11 cellular contexts compared by ENCODE assay signal in genomic region chr20:49288784-49289696, GRCh38. TPM values are rescaled to one million over a fixed set of nuclear protein-coding genes. Genes with fewer than 3 reads are reported as not detected.
DNase-seq lines count a peak whose midpoint lies in the region; TF ChIP-seq lines count a peak whose summit lies in the region.
"Had no signal": no experiment of that assay in that cellular context is flagged by ENCODE, and none has a peak within 500 bp of the region (broad histone marks: within the 10 kb centered on the region; RNA-seq: fewer than 3 reads in every experiment).

No MANE protein-coding gene starts in this region.

- CTCF ChIA-PET in Calu3 (lab: Charles Lee): no interaction called here
- CTCF ChIA-PET in SK-N-SH (lab: Yijun Ruan, JAX): no interaction called here

- POLR2A ChIA-PET in SK-N-SH (lab: Yijun Ruan, JAX): interaction anchor here (1.0 kb wide), 1 partner anchor 11 kb away, joined by 3 read pairs; the partner anchor contains the start of gene ZNFX1

- H3K36me3 Mint-ChIP-seq in Calu3 (ENCODE audit: insufficient read depth, unreplicated experiment) (peaks cover 94% of the 10 kb centered on the region), H9 (ENCODE audit: insufficient read depth in 1 of 3, low read depth in 3 of 3) (peaks cover 52 to 83% (median 70%) of the 10 kb centered on the region in 3 experiments)

- peak; percentile 72 for DNase-seq in Calu3
- DNase-seq in H9: no peak
- DNase-seq in SK-N-SH: no peak
- DNase-seq in left kidney (ENCODE audit: low read depth, low spot score): peak; percentile 53
- DNase-seq in sigmoid colon: no peak
- no peak for DNase-seq in effector CD8-positive, alpha-beta T cell (lab: John Stamatoyannopoulos, UW)
- DNase-seq in osteoblast (ENCODE audit: insufficient read length, low spot score, missing footprints): no peak
- no peak for DNase-seq in C1 segment of cervical spinal cord (lab: John Stamatoyannopoulos, UW)
- DNase-seq: NCI-H1105 treated with DMSO at 0.1 percent for 48 hours, ovary had no signal

- no peak overlapping the region for H3K23ac ChIP-seq in H9 (ENCODE audit: insufficient read length, low read depth, low read length)

- H2BK20ac ChIP-seq in H9 (ENCODE audit: low read depth, low read length, poor library complexity, severe bottlenecking): no peak overlapping the region

- H3K4ac ChIP-seq in H9 (ENCODE audit: low read depth, low read length): no peak overlapping the region

- peak overlapping the region; percentile 56 for H3K27ac ChIP-seq in H9 (ENCODE audit: insufficient read length, low read depth, low read length)
- peak overlapping the region in 1 of 2 experiments; percentile 63; a peak in 3 of 4 replicates for H3K27ac ChIP-seq in SK-N-SH (ENCODE audit: low read depth in 2 of 2, low read length in 1 of 2)
- H3K27ac ChIP-seq in sigmoid colon: no peak overlapping the region
- no peak overlapping the region for H3K27ac ChIP-seq in osteoblast (ENCODE audit: low read depth, low read length)
- H3K27ac ChIP-seq: ovary, vagina had no signal

- no peak overlapping the region for H4K5ac ChIP-seq in H9 (ENCODE audit: insufficient read length, low read depth, low read length)

- H3K4me3 ChIP-seq in SK-N-SH (ENCODE audit: low read depth in 2 of 2, low read length in 1 of 2): no peak overlapping the region
- no peak overlapping the region for H3K4me3 ChIP-seq in sigmoid colon
- H3K4me3 ChIP-seq in osteoblast (ENCODE audit: insufficient read depth, low read length): no peak overlapping the region
- H3K4me3 ChIP-seq: ovary, vagina had no signal

- H3K9me3 ChIP-seq in H9 (ENCODE audit: control insufficient read depth, low read depth, low read length) (no peaks in the 10 kb centered on the region), SK-N-SH (no peaks in the 10 kb centered on the region), sigmoid colon (peaks cover 14 to 25% (median 15%) of the 10 kb centered on the region in 4 donors), osteoblast (ENCODE audit: low read depth, low read length) (peaks cover 13% of the 10 kb centered on the region)

- TF ChIP-seq EP300 in SK-N-SH (IDR thresholded peaks at IDR 0.05; ENCODE audit: borderline replicate concordance in 1 of 2, low read depth in 1 of 2, low read length in 1 of 2) (no peak), sigmoid colon (IDR thresholded peaks at IDR 0.05) (no peak)

- H3K4me1 ChIP-seq in H9 (ENCODE audit: insufficient read depth, low read length) (no peaks in the 10 kb centered on the region), SK-N-SH (ENCODE audit: control insufficient read depth in 1 of 2, insufficient read depth in 2 of 2, low read depth in 1 of 2, low read length in 1 of 2) (peaks cover 2 to 8% of the 10 kb centered on the region in 2 experiments; a peak in 2 of 4 replicates), sigmoid colon (peaks cover 0 to 4% (median 0%) of the 10 kb centered on the region in 4 donors), osteoblast (ENCODE audit: insufficient read depth, low read length) (peaks cover 32% of the 10 kb centered on the region)

- no peak overlapping the region for H4K8ac ChIP-seq in H9 (replicated peaks; ENCODE audit: insufficient read length, low read depth, low read length)

- no peaks in the 10 kb centered on the region for H3K79me1 ChIP-seq in H9 (ENCODE audit: insufficient read depth, low read depth, low read length, poor library complexity, severe bottlenecking)

- H3K9me3 Mint-ChIP-seq in Calu3 (ENCODE audit: low read depth, unreplicated experiment): peaks cover 30% of the 10 kb centered on the region
- H3K9me3 Mint-ChIP-seq in H9: peaks cover 0 to 9% of the 10 kb centered on the region in 2 experiments; a peak in 2 of 5 replicates

- H3K27ac Mint-ChIP-seq in Calu3 (ENCODE audit: unreplicated experiment) (peak overlapping the region; percentile 95), H9 (peak overlapping the region; percentile 62 to 92 (median 66))

- H2AFZ ChIP-seq in H9 (ENCODE audit: low read length): no peak overlapping the region
- H2AFZ ChIP-seq in SK-N-SH (ENCODE audit: low read depth): no peak overlapping the region
- no peak overlapping the region for H2AFZ ChIP-seq in osteoblast (ENCODE audit: low read length)

- H3K4me1 Mint-ChIP-seq in Calu3 (ENCODE audit: low read depth, unreplicated experiment) (peaks cover 74% of the 10 kb centered on the region), H9 (peaks cover 54 to 68% of the 10 kb centered on the region in 2 experiments)

- H3K27me3 Mint-ChIP-seq in Calu3 (ENCODE audit: unreplicated experiment): peaks cover 17% of the 10 kb centered on the region
- H3K27me3 Mint-ChIP-seq in H9 (ENCODE audit: low read depth): peaks cover 2% of the 10 kb centered on the region; the same call in 1 of the 2 replicates

- H4K91ac ChIP-seq in H9 (ENCODE audit: insufficient read length, low read depth, low read length): no peak overlapping the region

- TF ChIP-seq CTCF in Calu3 (IDR thresholded peaks at IDR 0.05; ENCODE audit: unreplicated experiment) (no peak), H9 (conservative IDR thresholded peaks at IDR 0.05) (no peak), SK-N-SH (IDR thresholded peaks at IDR 0.05) (no peak), sigmoid colon (IDR thresholded peaks at IDR 0.05) (no peak), osteoblast (IDR thresholded peaks at IDR 0.05; ENCODE audit: extremely low read depth, low read depth, low read length) (no peak)

- H3K56ac ChIP-seq in H9 (ENCODE audit: insufficient read length, low read depth, low read length): no peak overlapping the region

- no peak overlapping the region for H2BK5ac ChIP-seq in H9 (ENCODE audit: insufficient read length, low read length)

- no peaks in the 10 kb centered on the region for H3K23me2 ChIP-seq in H9 (ENCODE audit: insufficient read length, low read depth, low read length, poor library complexity, severe bottlenecking)

- no peak for TF ChIP-seq RAD21 in SK-N-SH (IDR thresholded peaks at IDR 0.05; ENCODE audit: low read length)

- H3T11ph ChIP-seq in H9 (ENCODE audit: low read length): no peak overlapping the region

- H3K36me3 ChIP-seq in SK-N-SH (replicated peaks in 1 of 2; ENCODE audit: control insufficient read depth in 1 of 2, insufficient read depth in 2 of 2, low read length in 1 of 2) (peaks cover 72 to 75% of the 10 kb centered on the region in 2 experiments), sigmoid colon (peaks cover 47 to 84% (median 70%) of the 10 kb centered on the region in 4 donors), osteoblast (ENCODE audit: insufficient read depth, low read length) (peaks cover 74% of the 10 kb centered on the region)
- H3K36me3 ChIP-seq: ovary had no signal

- no peak overlapping the region for H3K14ac ChIP-seq in H9 (ENCODE audit: insufficient read depth, low read length)

- peaks cover 94% of the 10 kb centered on the region for H3F3A ChIP-seq in SK-N-SH (replicated peaks; ENCODE audit: insufficient read depth)

- H2AK5ac ChIP-seq in H9 (ENCODE audit: insufficient read length, low read length): no peak overlapping the region

- H2BK15ac ChIP-seq in H9 (ENCODE audit: low read depth, low read length): no peak overlapping the region

- no CpG with 5 or more reads among the region's 10 CpGs for WGBS in H9 (ENCODE audit: extremely low coverage, insufficient read length, low lambda C conversion rate)
- 97% methylated on average over 10 of the region's 10 CpGs for WGBS in SK-N-SH (ENCODE audit: low lambda C conversion rate)
- WGBS in sigmoid colon, 2 donors: 68 to 86% methylated on average over 10 of the region's 10 CpGs

- H3K27me3 ChIP-seq in H9 (ENCODE audit: insufficient read depth, low read length): no peaks in the 10 kb centered on the region
- no peaks in the 10 kb centered on the region for H3K27me3 ChIP-seq in SK-N-SH (ENCODE audit: insufficient read depth)
- H3K27me3 ChIP-seq in sigmoid colon: no peaks in the 10 kb centered on the region
- no peaks in the 10 kb centered on the region for H3K27me3 ChIP-seq in osteoblast (ENCODE audit: insufficient read depth, low read length)
- H3K27me3 ChIP-seq: ovary, vagina had no signal

- H3K4me3 Mint-ChIP-seq in Calu3 (ENCODE audit: low read depth, unreplicated experiment) (peak overlapping the region; percentile 38), H9 (0 out of 5 replicates have a peak overlapping the region, but pooled peaks of 1 of the 2 experiments have one; percentile 8)

- H2BK12ac ChIP-seq in H9 (ENCODE audit: insufficient read length, low read depth, low read length): no peak overlapping the region

- H2BK120ac ChIP-seq in H9 (ENCODE audit: low read depth, low read length, poor library complexity, severe bottlenecking): no peak overlapping the region

- intact Hi-C loops in Calu3 (cut with micrococcal nuclease; ENCODE audit: unreplicated experiment) (no loop called here), sigmoid colon (cut with DNase I) (no loop called here)

- H3K9me2 ChIP-seq in SK-N-SH: no peaks in the 10 kb centered on the region

- H3K4me2 ChIP-seq in H9 (ENCODE audit: insufficient read depth, insufficient read length, low read length) (no peak overlapping the region), SK-N-SH (no peak overlapping the region), osteoblast (ENCODE audit: insufficient read depth, low read length) (no peak overlapping the region)

- BruUV-seq in Calu3 (replicated peaks; lab: Mats Ljungman, UMichigan): no TSS peak

- H4K20me1 ChIP-seq in H9 (ENCODE audit: control insufficient read depth, insufficient read depth, insufficient read length) (no peaks in the 10 kb centered on the region), SK-N-SH (ENCODE audit: insufficient read depth) (peaks cover 77% of the 10 kb centered on the region), osteoblast (ENCODE audit: insufficient read depth, low read length) (peaks cover 74% of the 10 kb centered on the region)

- H3K9ac ChIP-seq in H9 (ENCODE audit: extremely low read depth, insufficient read length, low read length) (no peak overlapping the region), SK-N-SH (no peak overlapping the region)

- H3K18ac ChIP-seq in H9 (ENCODE audit: insufficient read length, low read depth, low read length): no peak overlapping the region

- H3K79me2 ChIP-seq in H9 (ENCODE audit: insufficient read depth, low read length) (peaks cover 13% of the 10 kb centered on the region; the same call in 1 of the 2 replicates), SK-N-SH (ENCODE audit: insufficient read depth) (peaks cover 42% of the 10 kb centered on the region), osteoblast (ENCODE audit: insufficient read depth, low read length) (peaks cover 31% of the 10 kb centered on the region)

- TF ChIP-seq POLR2A in sigmoid colon (IDR thresholded peaks at IDR 0.05): no peak

TF ChIP-seq in SK-N-SH, 30 proteins besides CTCF, POLR2A, EP300 and RAD21:
- TF ChIP-seq MXI1 (IDR thresholded peaks at IDR 0.05; ENCODE audit: low read depth, low read length) (no peak), TEAD4 (IDR thresholded peaks at IDR 0.05; ENCODE audit: borderline replicate concordance, insufficient read depth) (no peak), POLR2AphosphoS5 (IDR thresholded peaks at IDR 0.05; ENCODE audit: low read depth, low read length) (peak; percentile 12; the same call in 1 of the 2 replicates)

RNA-seq across cellular contexts. Expression of gene ZNFX1, which starts 11.2 kb away (rescaled TPM):
- total RNA-seq in Calu3 (2022): 94.1 and 156 TPM in 2 replicates
- total RNA-seq in H9 (2021): 12.8 and 13.3 TPM in 2 replicates
- polyA plus RNA-seq in SK-N-SH (2012; rRNA removed): 3.9 and 4.6 TPM in 2 replicates
- polyA plus RNA-seq in SK-N-SH (2012; cell fraction: cytosol; rRNA removed): 4.5 and 4.7 TPM in 2 replicates
- polyA plus RNA-seq in SK-N-SH (2012; cell fraction: nucleus; rRNA removed): 8.1 and 9.0 TPM in 2 replicates
- 10 to 100 TPM; 25.7 to 32.1 (median 29.6) TPM for total RNA-seq in sigmoid colon
- 10 to 100 TPM in 1 of 3 donors, 1 to 10 TPM in 2; 7.2 to 20.2 (median 9.5) TPM for polyA plus RNA-seq in sigmoid colon
- total RNA-seq in osteoblast: 56.6 and 61.5 TPM in 2 replicates

Comparison
In these comparisons a context has a peak if more than half of its experiments do, and no peak if none do; other contexts are left out.
1. DNase-seq: peak in Calu3 (single experiment) and left kidney (single experiment); none in H9 (single experiment), SK-N-SH (single experiment), sigmoid colon (single experiment), effector CD8-positive, alpha-beta T cell (single experiment), osteoblast (single experiment) and C1 segment of cervical spinal cord (0 of 14).